ENCODE assay signal across 1 cellular context in the genomic region with DNA sequence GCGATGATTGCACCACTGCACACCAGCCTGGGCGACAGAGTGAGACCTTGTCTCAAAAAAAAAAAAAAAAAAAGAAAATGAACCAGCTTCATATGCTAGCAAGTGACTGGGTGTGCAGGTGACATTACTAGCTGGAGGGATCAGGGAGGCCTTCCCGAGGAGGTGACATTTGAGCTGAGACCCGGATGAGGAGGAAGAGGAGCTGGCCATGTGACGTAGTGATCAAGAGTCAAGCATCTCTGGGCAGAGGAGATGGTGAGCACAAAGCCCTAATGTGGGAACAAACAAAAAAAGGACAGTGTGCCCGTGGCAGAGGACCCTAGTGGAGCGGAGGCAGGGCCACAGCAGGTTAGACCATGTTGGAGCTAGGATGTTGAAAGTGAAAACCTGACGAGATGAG.
TF ChIP-seq lines count a peak whose summit lies in the region.

No MANE protein-coding gene starts in this region.

TF ChIP-seq in H1, 55 proteins besides CTCF, POLR2A, EP300 and RAD21:
- TF ChIP-seq HDAC2 (IDR thresholded peaks at IDR 0.05; ENCODE audit: borderline replicate concordance in 1 of 2, low read depth in 2 of 2, low read length in 2 of 2) (no peak), GABPA (IDR thresholded peaks at IDR 0.05; ENCODE audit: borderline replicate concordance, insufficient read depth, low read length) (no peak), HDAC6 (IDR thresholded peaks at IDR 0.05; ENCODE audit: low read depth, low read length) (no peak), BACH1 (IDR thresholded peaks at IDR 0.05; ENCODE audit: low read length) (no peak), SIX5 (IDR thresholded peaks at IDR 0.05; ENCODE audit: low read depth, low read length) (no peak), POLR2AphosphoS5 (IDR thresholded peaks at IDR 0.05; ENCODE audit: low read depth, low read length) (no peak), POU5F1 (IDR thresholded peaks at IDR 0.05; ENCODE audit: low read depth, low read length) (no peak), CREB1 (IDR thresholded peaks at IDR 0.05) (no peak), RBBP5 (IDR thresholded peaks at IDR 0.05; ENCODE audit: borderline replicate concordance, low read depth, low read length) (no peak), TAF1 (IDR thresholded peaks at IDR 0.05; ENCODE audit: low read depth, low read length) (no peak), TBP (IDR thresholded peaks at IDR 0.05; ENCODE audit: low read depth, low read length) (no peak), YY1 (IDR thresholded peaks at IDR 0.05; ENCODE audit: low read depth, low read length) (no peak), SIRT6 (IDR thresholded peaks at IDR 0.05; ENCODE audit: low read length) (no peak), CHD2 (IDR thresholded peaks at IDR 0.05; ENCODE audit: low read length) (no peak), ASH2L (IDR thresholded peaks at IDR 0.05; ENCODE audit: low read length) (no peak), PHF8 (conservative IDR thresholded peaks at IDR 0.05; ENCODE audit: low read depth, low read length) (no peak)
- TF ChIP-seq, protein P1, sequence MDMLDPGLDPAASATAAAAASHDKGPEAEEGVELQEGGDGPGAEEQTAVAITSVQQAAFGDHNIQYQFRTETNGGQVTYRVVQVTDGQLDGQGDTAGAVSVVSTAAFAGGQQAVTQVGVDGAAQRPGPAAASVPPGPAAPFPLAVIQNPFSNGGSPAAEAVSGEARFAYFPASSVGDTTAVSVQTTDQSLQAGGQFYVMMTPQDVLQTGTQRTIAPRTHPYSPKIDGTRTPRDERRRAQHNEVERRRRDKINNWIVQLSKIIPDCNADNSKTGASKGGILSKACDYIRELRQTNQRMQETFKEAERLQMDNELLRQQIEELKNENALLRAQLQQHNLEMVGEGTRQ (IDR thresholded peaks at IDR 0.05; ENCODE audit: low read length), result no peak
